Comparison of ENCODE assay signal across 8 cellular contexts in genomic region chr9:70413798-70414775, GRCh38. TPM values are rescaled to one million over a fixed set of nuclear protein-coding genes. Genes with fewer than 3 reads are reported as not detected.
DNase-seq lines count a peak whose midpoint lies in the region; ATAC-seq, FAIRE-seq and TF ChIP-seq lines count a peak whose summit lies in the region.

Gene KLF9, minus strand, starts transcription at chr9:70414657. Its CDS starts 1,294 bp downstream, at chr9:70413363.

- no peak for TF ChIP-seq CTCF in progenitor cell of endocrine pancreas (IDR thresholded peaks at IDR 0.05; ENCODE audit: unreplicated experiment)
- TF ChIP-seq CTCF in upper lobe of right lung (IDR thresholded peaks at IDR 0.05) = no peak

- H3K27ac ChIP-seq in upper lobe of right lung = peak within 1 kb of the TSS; percentile 100

- peak; percentile 84 for FAIRE-seq in GM12892 (lab: Jason Lieb, UNC)

- peak; percentile 69 for DNase-seq in GM12892 (ENCODE audit: insufficient read length)
- peak; percentile 64 for DNase-seq in NCI-H1436 (lab: John Stamatoyannopoulos, UW)
- peak; percentile 63 to 99 (median 86) for DNase-seq in T-helper 2 cell
- DNase-seq in amygdala (lab: John Stamatoyannopoulos, UW) = peak; percentile 56 to 98 (median 90)
- DNase-seq in left cardiac atrium = peak; percentile 95
- DNase-seq in progenitor cell of endocrine pancreas (ENCODE audit: low spot score, unreplicated experiment) = peak; percentile 39
- DNase-seq in upper lobe of right lung = peak; percentile 95

- no peaks in the 10 kb centered on the region for H3K9me3 ChIP-seq in upper lobe of right lung

- H3K4me3 ChIP-seq in upper lobe of right lung = peak within 1 kb of the TSS; percentile 89

- H3K27me3 ChIP-seq in upper lobe of right lung = no peaks in the 10 kb centered on the region

- H3K9me3 Mint-ChIP-seq in progenitor cell of endocrine pancreas (ENCODE audit: low read depth) = no peaks in the 10 kb centered on the region

- peak within 1 kb of the TSS; percentile 79 for H3K4me3 Mint-ChIP-seq in progenitor cell of endocrine pancreas (ENCODE audit: low read depth)

- intact Hi-C loops in left cardiac atrium (cut with DNase I) (loop anchor here in 1 of 2 donors (10.0 kb wide), 1 partner anchor 191 kb away; no protein-coding TSS in a partner anchor), upper lobe of right lung (cut with DNase I) (loop anchor here (10.0 kb wide), 1 partner anchor 171 kb away; no protein-coding TSS in a partner anchor)

- H3K4me1 Mint-ChIP-seq in progenitor cell of endocrine pancreas (ENCODE audit: low read depth) = peaks cover 6% of the 10 kb centered on the region

- peak within 1 kb of the TSS; percentile 89 for H3K27ac Mint-ChIP-seq in progenitor cell of endocrine pancreas

- peaks cover 50% of the 10 kb centered on the region for H3K4me1 ChIP-seq in upper lobe of right lung

- peaks cover 66% of the 10 kb centered on the region for H3K27me3 Mint-ChIP-seq in progenitor cell of endocrine pancreas

- peak; percentile 65 for ATAC-seq in HG02763 (IDR thresholded peaks at IDR 0.05; ENCODE audit: unreplicated experiment)
- peak; percentile 67 to 78 for ATAC-seq in left cardiac atrium
- peak; percentile 81 for ATAC-seq in upper lobe of right lung

- no peak for TF ChIP-seq POLR2A in GM12892 (IDR thresholded peaks at IDR 0.05; ENCODE audit: low read depth, low read length)

- H3K36me3 Mint-ChIP-seq in progenitor cell of endocrine pancreas (ENCODE audit: insufficient read depth) = no peaks in the 10 kb centered on the region

- H3K36me3 ChIP-seq in upper lobe of right lung = no peaks in the 10 kb centered on the region

RNA-seq across cellular contexts. Expression of gene KLF9, which starts in this region (rescaled TPM):
- polyA plus RNA-seq in GM12892 (2012; ENCODE audit: missing spikeins) = 0.78 TPM
- total RNA-seq in left cardiac atrium (10 to 100 TPM; 56.2 to 78.9 TPM), progenitor cell of endocrine pancreas (0.47 and 0.57 TPM in 2 replicates), upper lobe of right lung (91.0 TPM)

Comparison
In these comparisons a context has a peak if more than half of its experiments do, and no peak if none do; other contexts are left out.
1. Peak in every context shown above with its lines: DNase-seq, ATAC-seq, H3K4me3 ChIP-seq and H3K27ac ChIP-seq.
2. RNA of gene KLF9 (total RNA-seq): 91.0 TPM in upper lobe of right lung (single experiment) and 56.2 to 78.9 TPM in left cardiac atrium; 0.47 to 0.57 TPM in progenitor cell of endocrine pancreas; every median in the first group is over 10 times any median in the second.
3. Peak in DNase-seq in progenitor cell of endocrine pancreas; RNA of the gene not detected or under 1 TPM.
4. DNase-seq: peak in every context shown above with its lines; median percentile 95 in left cardiac atrium; 95 in upper lobe of right lung; 90 in amygdala; 86 in T-helper 2 cell; 69 in GM12892; 64 in NCI-H1436; 39 in progenitor cell of endocrine pancreas.